9 cellular contexts compared by ENCODE assay signal in the genomic region with DNA sequence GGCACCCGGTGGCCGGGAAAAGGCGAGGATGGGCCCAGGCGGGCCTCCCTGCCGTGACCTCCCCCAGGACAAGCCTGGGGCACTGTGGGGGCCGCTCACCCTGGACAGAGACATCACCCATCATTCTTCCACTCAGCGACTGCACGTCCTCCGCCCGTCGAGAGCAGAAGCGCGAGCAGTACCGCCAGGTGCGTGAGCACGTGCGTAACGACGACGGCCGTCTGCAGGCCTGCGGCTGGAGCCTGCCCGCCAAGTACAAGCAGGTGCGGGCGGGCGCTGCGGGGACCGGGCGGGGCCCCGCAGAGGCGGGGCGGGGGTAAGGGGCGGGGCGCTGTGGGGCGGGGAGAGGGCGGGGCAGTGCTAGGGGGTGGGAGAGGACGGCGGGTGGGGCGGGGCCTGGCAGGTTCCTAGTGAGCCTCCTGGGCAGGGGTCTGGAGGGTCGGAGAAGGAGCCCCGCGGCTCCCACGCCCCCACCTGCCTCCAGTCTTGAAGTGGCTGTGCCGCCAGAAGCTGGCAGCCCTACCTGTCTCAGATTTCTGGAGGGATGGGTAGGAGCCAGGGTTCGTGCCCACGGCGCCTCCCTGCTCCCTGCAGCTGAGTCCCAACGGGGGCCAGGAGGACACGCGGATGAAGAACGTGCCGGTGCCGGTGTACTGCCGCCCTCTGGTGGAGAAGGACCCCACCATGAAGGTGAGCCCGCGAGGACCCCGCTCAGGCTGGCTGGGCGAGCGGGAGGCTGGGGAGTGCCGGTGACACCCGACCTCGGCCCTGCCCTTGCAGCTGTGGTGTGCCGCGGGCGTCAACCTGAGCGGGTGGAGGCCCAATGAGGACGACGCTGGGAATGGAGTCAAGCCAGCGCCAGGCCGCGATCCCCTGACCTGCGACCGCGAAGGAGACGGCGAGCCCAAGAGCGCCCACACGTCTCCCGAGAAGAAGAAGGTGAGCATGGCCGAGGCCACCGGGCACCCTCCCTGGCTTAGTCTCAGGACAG. TPM values are rescaled to one million over a fixed set of nuclear protein-coding genes. Genes with fewer than 3 reads are reported as not detected.
A peak's percentile ranks its signal among the peaks of the same experiment; 100 is the strongest.
DNase-seq lines count a peak whose midpoint lies in the region; ATAC-seq and TF ChIP-seq lines count a peak whose summit lies in the region.
"Had no signal": no experiment of that assay in that cellular context is flagged by ENCODE, and none has a peak within 500 bp of the region (broad histone marks: within the 10 kb centered on the region; RNA-seq: fewer than 3 reads in every experiment).

No MANE protein-coding gene starts in this region.

- H3K4me1 Mint-ChIP-seq in GM23338 (no peaks in the 10 kb centered on the region), progenitor cell of endocrine pancreas (ENCODE audit: low read depth) (no peaks in the 10 kb centered on the region)

- no peak overlapping the region for H3K27ac Mint-ChIP-seq in GM23338
- no peak overlapping the region for H3K27ac Mint-ChIP-seq in progenitor cell of endocrine pancreas

- H4K20me1 ChIP-seq in GM23338 (replicated peaks; ENCODE audit: insufficient read depth) (no peaks in the 10 kb centered on the region), PC-3 (ENCODE audit: low read length) (no peaks in the 10 kb centered on the region)

- no peak overlapping the region for H3K9ac ChIP-seq in PC-3 (ENCODE audit: low read length)

- POLR2A ChIA-PET in PC-3 (lab: Charles Lee; ENCODE audit: unreplicated experiment) = no interaction called here

- CTCF ChIA-PET in PC-3 (lab: Charles Lee) = no interaction called here

- no peaks in the 10 kb centered on the region for H3K27me3 ChIP-seq in GM23338 (ENCODE audit: insufficient read depth)
- no peaks in the 10 kb centered on the region for H3K27me3 ChIP-seq in PC-3 (ENCODE audit: low read length)

- H3K4me3 Mint-ChIP-seq in GM23338 (peak overlapping the region; percentile 49; the same call in 2 of the 3 replicates), progenitor cell of endocrine pancreas (ENCODE audit: low read depth) (no peak overlapping the region)

- H3K4me3 ChIP-seq in GM23338 (peak overlapping the region; percentile 53), PC-3 (ENCODE audit: low read length) (no peak overlapping the region), fibroblast of the aortic adventitia (ENCODE audit: low read depth, low read length) (no peak overlapping the region)

- H3K36me3 Mint-ChIP-seq in GM23338 (ENCODE audit: low read depth) (peaks cover 12% of the 10 kb centered on the region), progenitor cell of endocrine pancreas (ENCODE audit: insufficient read depth) (peaks cover 3% of the 10 kb centered on the region)

- intact Hi-C loops in PC-3 (cut with micrococcal nuclease) = no loop called here

- no peaks in the 10 kb centered on the region; the same call in 1 of the 2 replicates for H3K4me1 ChIP-seq in GM23338 (ENCODE audit: insufficient read depth)
- no peaks in the 10 kb centered on the region for H3K4me1 ChIP-seq in PC-3 (ENCODE audit: insufficient read depth, low read length)

- H3K27ac ChIP-seq in GM23338 (ENCODE audit: low read depth) (no peak overlapping the region), PC-3 (ENCODE audit: low read length) (no peak overlapping the region)

- H3K79me2 ChIP-seq in GM23338 (replicated peaks; ENCODE audit: insufficient read depth) = no peaks in the 10 kb centered on the region
- H3K79me2 ChIP-seq in PC-3 (ENCODE audit: low read length) = no peaks in the 10 kb centered on the region

- H2AFZ ChIP-seq in GM23338 (no peak overlapping the region), PC-3 (ENCODE audit: low read length) (no peak overlapping the region)

- H3K4me2 ChIP-seq in GM23338 = peak overlapping the region; percentile 78
- H3K4me2 ChIP-seq in PC-3 (ENCODE audit: low read length) = no peak overlapping the region

- peaks cover 12% of the 10 kb centered on the region for H3K27me3 Mint-ChIP-seq in GM23338 (ENCODE audit: insufficient read depth, low read depth, poor library complexity)
- H3K27me3 Mint-ChIP-seq in progenitor cell of endocrine pancreas = no peaks in the 10 kb centered on the region

- H3K9me3 Mint-ChIP-seq in GM23338 (no peaks in the 10 kb centered on the region), progenitor cell of endocrine pancreas (ENCODE audit: low read depth) (no peaks in the 10 kb centered on the region)

- DNase-seq in GM23338 (ENCODE audit: low spot score) (peak; percentile 92), PC-3 (no peak), fibroblast of the aortic adventitia (ENCODE audit: low read depth) (no peak), progenitor cell of endocrine pancreas (ENCODE audit: low spot score, unreplicated experiment) (no peak), globus pallidus (ENCODE audit: low spot score) (no peak), AML-193 (lab: John Stamatoyannopoulos, UW) (no peak), T1000 (lab: John Stamatoyannopoulos, UW) (no peak)
- DNase-seq: NCI-H2107 had no signal

- H3K9me3 ChIP-seq in PC-3 (ENCODE audit: low read length) = no peaks in the 10 kb centered on the region

- ATAC-seq in GM23338 (peak; percentile 84), PC-3 (no peak)
- ATAC-seq: activated CD4-positive, CD25-positive, alpha-beta regulatory T cell treated with anti-CD3 and anti-CD28 coated beads, Interleukin-2, amount 50 U/mL, for 24 hours had no signal

- peak; percentile 62 to 87 for TF ChIP-seq CTCF in GM23338 (conservative IDR thresholded peaks at IDR 0.05; ENCODE audit: low read depth in 2 of 2)
- TF ChIP-seq CTCF in PC-3 (conservative IDR thresholded peaks at IDR 0.05; ENCODE audit: low read depth, low read length) = peak; percentile 38
- peak; percentile 20 for TF ChIP-seq CTCF in fibroblast of the aortic adventitia (IDR thresholded peaks at IDR 0.05; ENCODE audit: insufficient read depth, low read length)
- TF ChIP-seq CTCF in progenitor cell of endocrine pancreas (IDR thresholded peaks at IDR 0.05; ENCODE audit: unreplicated experiment) = peak; percentile 58

- 0 out of 2 replicates have a peak, but pooled peaks cover 3% of the 10 kb centered on the region for H3F3A ChIP-seq in GM23338 (replicated peaks; ENCODE audit: low read depth)
- no peaks in the 10 kb centered on the region for H3F3A ChIP-seq in PC-3 (ENCODE audit: low read length, unreplicated experiment)

- H3K36me3 ChIP-seq in GM23338 (ENCODE audit: insufficient read depth) (no peaks in the 10 kb centered on the region), PC-3 (ENCODE audit: low read depth, low read length) (no peaks in the 10 kb centered on the region)

- no TSS peak for BruUV-seq in PC-3 (replicated peaks; lab: Mats Ljungman, UMichigan)

- H3K9me2 ChIP-seq in GM23338 (ENCODE audit: insufficient read depth) (no peaks in the 10 kb centered on the region), PC-3 (replicated peaks; ENCODE audit: low read length) (no peaks in the 10 kb centered on the region)

TF ChIP-seq in GM23338, 12 proteins besides CTCF, POLR2A, EP300 and RAD21:
- TF ChIP-seq EZH2 (IDR thresholded peaks at IDR 0.05; ENCODE audit: low read depth, unreplicated experiment) = no peak
- TF ChIP-seq ZNF114 (CRISPR knock-in tag; IDR thresholded peaks at IDR 0.05) = no peak
- 0 out of 2 replicates have a peak, but pooled peaks have one; percentile 40 for TF ChIP-seq CREB1 (CRISPR knock-in tag; IDR thresholded peaks at IDR 0.05; ENCODE audit: low read depth)
- no peak for TF ChIP-seq NANOG (IDR thresholded peaks at IDR 0.05; ENCODE audit: borderline replicate concordance)
- TF ChIP-seq POLR2AphosphoS5 (IDR thresholded peaks at IDR 0.05; ENCODE audit: low read depth) = peak; percentile 45; the same call in 1 of the 2 replicates

RNA-seq across cellular contexts. Expression of a gene that starts 7.5 kb away (rescaled TPM):
- 73.7 and 95.3 TPM in 2 replicates for total RNA-seq in GM23338 (2014; rRNA removed; shearing (Covaris generic))
- polyA plus RNA-seq in GM23338 (2016; fragmentation: Nextera tagmentation; extraction: Ambion mirVana) = 130 and 153 TPM in 2 replicates
- 66.9 and 70.3 TPM in 2 replicates for total RNA-seq in PC-3 (2014; rRNA removed)
- total RNA-seq in fibroblast of the aortic adventitia (ENCODE audit: low replicate concordance) = 27.1 and 30.3 TPM in 2 replicates
- total RNA-seq in progenitor cell of endocrine pancreas = 34.4 and 35.3 TPM in 2 replicates

RNA-seq across cellular contexts. Expression of a gene that starts 8.8 kb away (rescaled TPM):
- total RNA-seq in GM23338 (2014; rRNA removed; shearing (Covaris generic)) = 15.0 and 17.3 TPM in 2 replicates
- polyA plus RNA-seq in GM23338 (2016; fragmentation: Nextera tagmentation; extraction: Ambion mirVana) = 4.1 TPM in 2 replicates
- total RNA-seq in PC-3 (2014; rRNA removed) = 11.3 and 12.5 TPM in 2 replicates
- 8.4 and 13.5 TPM in 2 replicates for total RNA-seq in fibroblast of the aortic adventitia (ENCODE audit: low replicate concordance)
- total RNA-seq in progenitor cell of endocrine pancreas = 50.6 and 53.4 TPM in 2 replicates

RNA-seq across cellular contexts. Expression of a gene that starts 9.1 kb away (rescaled TPM):
- total RNA-seq in GM23338 (2014; rRNA removed; shearing (Covaris generic)) = 223 and 248 TPM in 2 replicates
- polyA plus RNA-seq in GM23338 (2016; fragmentation: Nextera tagmentation; extraction: Ambion mirVana) = 370 and 391 TPM in 2 replicates
- total RNA-seq in PC-3 (2014; rRNA removed) (248 and 258 TPM in 2 replicates), fibroblast of the aortic adventitia (ENCODE audit: low replicate concordance) (50.9 and 59.8 TPM in 2 replicates), progenitor cell of endocrine pancreas (77.2 and 84.6 TPM in 2 replicates)

RNA-seq across cellular contexts. Expression of a gene that starts 18.6 kb away (rescaled TPM):
- total RNA-seq in GM23338 (2014; rRNA removed; shearing (Covaris generic)) = 34.7 and 42.8 TPM in 2 replicates
- 27.1 and 33.9 TPM in 2 replicates for polyA plus RNA-seq in GM23338 (2016; fragmentation: Nextera tagmentation; extraction: Ambion mirVana)
- total RNA-seq in PC-3 (2014; rRNA removed) (27.4 and 30.4 TPM in 2 replicates), fibroblast of the aortic adventitia (ENCODE audit: low replicate concordance) (21.6 and 34.8 TPM in 2 replicates), progenitor cell of endocrine pancreas (47.8 and 50.2 TPM in 2 replicates)

RNA-seq across cellular contexts. Expression of a gene that starts 18.9 kb away (rescaled TPM):
- total RNA-seq in GM23338 (2014; rRNA removed; shearing (Covaris generic)) = 143 and 175 TPM in 2 replicates
- polyA plus RNA-seq in GM23338 (2016; fragmentation: Nextera tagmentation; extraction: Ambion mirVana) = 79.0 and 79.4 TPM in 2 replicates
- 95.1 and 128 TPM in 2 replicates for total RNA-seq in PC-3 (2014; rRNA removed)
- total RNA-seq in fibroblast of the aortic adventitia (ENCODE audit: low replicate concordance) = 21.8 and 44.6 TPM in 2 replicates
- 59.9 and 65.4 TPM in 2 replicates for total RNA-seq in progenitor cell of endocrine pancreas

Comparison
In these comparisons a context has a peak if more than half of its experiments do, and no peak if none do; other contexts are left out.
1. CTCF ChIP-seq: peak in every context shown above with its lines; median percentile 74 in GM23338; 58 in progenitor cell of endocrine pancreas; 38 in PC-3; 20 in fibroblast of the aortic adventitia.